In genomic region chr1:17957588-17958267, GRCh38 we compare ENCODE assay signal across 1 cellular context.
TF ChIP-seq lines count a peak whose summit lies in the region.

No MANE protein-coding gene starts in this region.

TF ChIP-seq in HEK293, 187 proteins besides CTCF, POLR2A, EP300 and RAD21 (continued from another document):
- peak; percentile 67 for TF ChIP-seq REST (tag by site-specific recombination; IDR thresholded peaks at IDR 0.05)
TF ChIP-seq in HEK293: peak in this region for 4.
